Comparison of ENCODE assay signal across 9 cellular contexts in genomic region chr4:77465271-77465670, GRCh38.
DNase-seq lines count a peak whose midpoint lies in the region; ATAC-seq and TF ChIP-seq lines count a peak whose summit lies in the region.
"Had no signal": no experiment of that assay in that cellular context is flagged by ENCODE, and none has a peak within 500 bp of the region (broad histone marks: within the 10 kb centered on the region; RNA-seq: fewer than 3 reads in every experiment).

No MANE protein-coding gene starts in this region.

- H3K4me1 ChIP-seq in lung (ENCODE audit: control insufficient read depth in 2 of 2, insufficient read depth in 2 of 2, low read length in 2 of 2) = no peaks in the 10 kb centered on the region

- H3K4me1 Mint-ChIP-seq in activated T-cell treated with anti-CD3 and anti-CD28 coated beads, Interleukin-2, amount 50 U/mL, for 72 hours (ENCODE audit: low read depth) = no peaks in the 10 kb centered on the region

- H3K27me3 Mint-ChIP-seq in activated T-cell treated with anti-CD3 and anti-CD28 coated beads, Interleukin-2, amount 50 U/mL, for 72 hours (ENCODE audit: low read depth) = peaks cover 34% of the 10 kb centered on the region

- no peak overlapping the region for H3K4me3 Mint-ChIP-seq in activated T-cell treated with anti-CD3 and anti-CD28 coated beads, Interleukin-2, amount 50 U/mL, for 72 hours

- H3K4me3 ChIP-seq in lung = no peak overlapping the region

- TF ChIP-seq CTCF in AG09319 (IDR thresholded peaks at IDR 0.05; ENCODE audit: low read depth, low read length) (peak; percentile 69), lung (IDR thresholded peaks at IDR 0.05; ENCODE audit: control extremely low read depth, extremely low read depth) (peak; percentile 1)

- H3K36me3 ChIP-seq in lung (ENCODE audit: control insufficient read depth in 2 of 2, insufficient read depth in 2 of 2, low read length in 2 of 2) = no peaks in the 10 kb centered on the region

- H3K36me3 Mint-ChIP-seq in activated T-cell treated with anti-CD3 and anti-CD28 coated beads, Interleukin-2, amount 50 U/mL, for 72 hours (ENCODE audit: insufficient read depth in 2 of 2) = peaks cover 0 to 6% of the 10 kb centered on the region in 2 donors

- 78 to 82% methylated on average over 2 of the region's 2 CpGs for WGBS in lung, 2 donors

- H3K27me3 ChIP-seq in lung (ENCODE audit: control insufficient read depth, insufficient read depth) = no peaks in the 10 kb centered on the region

- peaks cover 3 to 8% of the 10 kb centered on the region in 2 donors for H3K9me3 Mint-ChIP-seq in activated T-cell treated with anti-CD3 and anti-CD28 coated beads, Interleukin-2, amount 50 U/mL, for 72 hours

- H3K9me3 ChIP-seq in lung (ENCODE audit: control insufficient read depth in 2 of 2, insufficient read depth in 1 of 2, low read length in 1 of 2) = peaks cover 0 to 5% of the 10 kb centered on the region in 2 donors

- no peak overlapping the region for H3K27ac Mint-ChIP-seq in activated T-cell treated with anti-CD3 and anti-CD28 coated beads, Interleukin-2, amount 50 U/mL, for 72 hours

- DNase-seq in AG09319 (ENCODE audit: extremely low read depth, low read depth) (no peak), lung (ENCODE audit: low spot score) (peak; percentile 32), globus pallidus (ENCODE audit: low spot score) (no peak)
- DNase-seq in activated T-cell treated with anti-CD3 and anti-CD28 coated beads, Interleukin-2, amount 50 U/mL, for 72 hours = peak; percentile 30 to 34
- DNase-seq: activated CD4-positive, alpha-beta T cell treated with anti-CD3 and anti-CD28 coated beads for 4 hours had no signal

- peak; percentile 57 for ATAC-seq in GM19372 (IDR thresholded peaks at IDR 0.05; ENCODE audit: low read depth, unreplicated experiment)
- ATAC-seq in activated T-cell treated with anti-CD3 and anti-CD28 coated beads, Interleukin-2, amount 50 U/mL, for 72 hours (replicated peaks in 1 of 2) = peak; percentile 56 to 62
- no peak for ATAC-seq in lung (ENCODE audit: insufficient read depth, low FRiP score)
- no peak for ATAC-seq in HG02759 (IDR thresholded peaks at IDR 0.05; ENCODE audit: unreplicated experiment)
- ATAC-seq in HG03520 (IDR thresholded peaks at IDR 0.05; ENCODE audit: unreplicated experiment) = no peak
- ATAC-seq in HG02610 (IDR thresholded peaks at IDR 0.05; ENCODE audit: unreplicated experiment) = no peak

- H3K27ac ChIP-seq in lung (ENCODE audit: low read depth in 1 of 2, low read length in 1 of 2) = no peak overlapping the region

Comparison
In these comparisons a context has a peak if more than half of its experiments do, and no peak if none do; other contexts are left out.
1. DNase-seq: peak in activated T-cell treated with anti-CD3 and anti-CD28 coated beads, Interleukin-2, amount 50 U/mL, for 72 hours (2 of 2) and lung (single experiment); none in AG09319 (single experiment) and globus pallidus (single experiment).
2. ATAC-seq: peak in GM19372 (single experiment) and activated T-cell treated with anti-CD3 and anti-CD28 coated beads, Interleukin-2, amount 50 U/mL, for 72 hours (2 of 2); none in lung (single experiment), HG02759 (single experiment), HG03520 (single experiment) and HG02610 (single experiment).